8 cellular contexts compared by ENCODE assay signal in the genomic region with DNA sequence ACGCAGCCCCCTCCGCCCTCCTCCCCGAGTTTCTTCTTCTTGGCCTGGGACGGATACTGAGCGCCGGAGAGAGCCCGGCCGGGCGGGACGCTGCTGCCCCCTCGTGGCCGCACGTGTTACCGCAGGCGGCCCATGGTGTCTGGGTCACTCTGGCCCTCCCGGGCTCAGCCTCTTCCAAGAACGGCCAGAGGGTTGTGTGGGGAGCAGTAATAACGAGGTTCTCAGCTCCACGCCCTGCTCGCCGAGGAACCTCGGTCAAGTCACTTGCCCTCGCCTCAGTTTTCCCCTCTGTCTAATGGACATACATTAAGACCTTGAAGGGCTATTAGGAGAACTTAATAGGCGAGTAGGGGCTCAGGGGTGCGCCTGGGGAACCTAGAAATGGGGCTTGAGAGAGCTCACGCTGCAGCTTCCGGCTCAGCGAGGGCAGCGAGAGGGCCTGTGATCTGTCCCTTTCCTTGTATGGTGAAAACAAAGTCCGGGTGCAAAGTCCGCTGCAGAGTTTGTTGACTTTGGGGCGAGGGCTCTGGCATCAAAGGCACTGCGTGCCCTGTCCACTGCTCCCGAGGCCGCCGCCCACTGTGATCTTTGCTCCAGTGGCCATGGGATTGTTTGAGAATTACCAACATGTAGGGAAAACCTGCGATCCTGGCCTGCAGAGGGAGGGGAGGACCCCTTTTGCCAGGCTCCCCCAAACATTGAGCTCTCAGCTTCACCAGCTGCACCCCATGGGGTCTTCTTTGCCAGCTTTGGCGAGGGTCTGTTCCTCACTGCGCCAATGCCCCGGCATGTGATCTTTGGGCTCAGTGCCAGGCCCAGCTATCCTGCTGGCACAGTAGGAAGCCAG. TPM values are rescaled to one million over a fixed set of nuclear protein-coding genes. Genes with fewer than 3 reads are reported as not detected.
A peak's percentile ranks its signal among the peaks of the same experiment; 100 is the strongest.
DNase-seq lines count a peak whose midpoint lies in the region; ATAC-seq and TF ChIP-seq lines count a peak whose summit lies in the region.

No MANE protein-coding gene starts in this region.

- peak; percentile 60 for DNase-seq in NCI-H226
- DNase-seq in activated CD4-positive, alpha-beta T cell treated with anti-CD3 and anti-CD28 coated beads for 1 hour, result peak; percentile 62
- peak; percentile 65 for DNase-seq in cerebellar cortex (ENCODE audit: low spot score)
- peak; percentile 77 to 97 for DNase-seq in left lung
- peak; percentile 71 for DNase-seq in stimulated activated CD4-positive, alpha-beta T cell treated with anti-CD3 and anti-CD28 coated beads, Interleukin-4, amount 100 ng/mL, for 1 hour

- H3K36me3 ChIP-seq in BLaER1 treated with 17β-estradiol and CSF1 and Interleukin-3, amounts not matched to agents 10 nM and 100 nM, result no peaks in the 10 kb centered on the region
- no peaks in the 10 kb centered on the region for H3K36me3 ChIP-seq in left lung

- ATAC-seq in GM21423 (IDR thresholded peaks at IDR 0.05; ENCODE audit: unreplicated experiment), result peak; percentile 46
- peak; percentile 100 for ATAC-seq in left lung
- ATAC-seq in HG02938 (IDR thresholded peaks at IDR 0.05; ENCODE audit: unreplicated experiment), result no peak

- TF ChIP-seq CTCF in left lung (IDR thresholded peaks at IDR 0.05), result peak; percentile 98 to 99

- no peak overlapping the region for H3K4me3 ChIP-seq in BLaER1 treated with 17β-estradiol and CSF1 and Interleukin-3, amounts not matched to agents 10 nM and 100 nM
- no peak overlapping the region for H3K4me3 ChIP-seq in left lung

- intact Hi-C loops in left lung (cut with DNase I), result loop anchor here in 1 of 2 donors (5.0 kb wide), 1 partner anchor 41 kb away; no protein-coding TSS in a partner anchor

- no peaks in the 10 kb centered on the region for H3K27me3 ChIP-seq in BLaER1 treated with 17β-estradiol and CSF1 and Interleukin-3, amounts not matched to agents 10 nM and 100 nM
- H3K27me3 ChIP-seq in left lung, result no peaks in the 10 kb centered on the region

- H3K4me2 ChIP-seq in BLaER1 treated with 17β-estradiol and CSF1 and Interleukin-3, amounts not matched to agents 10 nM and 100 nM, result peak overlapping the region; percentile 4 to 64 (median 49); a peak in 17 of 22 replicates

- peaks cover 48 to 64% (median 60%) of the 10 kb centered on the region in 10 experiments for H3K4me1 ChIP-seq in BLaER1 treated with 17β-estradiol and CSF1 and Interleukin-3, amounts not matched to agents 10 nM and 100 nM
- H3K4me1 ChIP-seq in left lung, result peaks cover 3 to 18% of the 10 kb centered on the region in 2 donors

- no peaks in the 10 kb centered on the region; a peak in 1 of 22 replicates for H4K20me1 ChIP-seq in BLaER1 treated with 17β-estradiol and CSF1 and Interleukin-3, amounts not matched to agents 10 nM and 100 nM

- 0 out of 22 replicates have a peak overlapping the region, but pooled peaks of 1 of the 11 experiments have one; percentile 4 for H3K9ac ChIP-seq in BLaER1 treated with 17β-estradiol and CSF1 and Interleukin-3, amounts not matched to agents 10 nM and 100 nM

- H3K9me3 ChIP-seq in BLaER1 treated with 17β-estradiol and CSF1 and Interleukin-3, amounts not matched to agents 10 nM and 100 nM (replicated peaks in 1 of 11), result no peaks in the 10 kb centered on the region
- H3K9me3 ChIP-seq in left lung, result no peaks in the 10 kb centered on the region

- no peak overlapping the region for H3K27ac ChIP-seq in BLaER1 treated with 17β-estradiol and CSF1 and Interleukin-3, amounts not matched to agents 10 nM and 100 nM
- no peak overlapping the region for H3K27ac ChIP-seq in left lung

RNA-seq across cellular contexts. Expression of a gene that starts 14.4 kb away (rescaled TPM):
- total RNA-seq in left lung, result 10 to 100 TPM; 48.9 to 57.1 TPM

RNA-seq across cellular contexts. Expression of a gene that starts 26.3 kb away (rescaled TPM):
- 10 to 100 TPM; 44.7 to 50.9 TPM for total RNA-seq in left lung
